ENCODE assay signal across 8 cellular contexts in the genomic region with DNA sequence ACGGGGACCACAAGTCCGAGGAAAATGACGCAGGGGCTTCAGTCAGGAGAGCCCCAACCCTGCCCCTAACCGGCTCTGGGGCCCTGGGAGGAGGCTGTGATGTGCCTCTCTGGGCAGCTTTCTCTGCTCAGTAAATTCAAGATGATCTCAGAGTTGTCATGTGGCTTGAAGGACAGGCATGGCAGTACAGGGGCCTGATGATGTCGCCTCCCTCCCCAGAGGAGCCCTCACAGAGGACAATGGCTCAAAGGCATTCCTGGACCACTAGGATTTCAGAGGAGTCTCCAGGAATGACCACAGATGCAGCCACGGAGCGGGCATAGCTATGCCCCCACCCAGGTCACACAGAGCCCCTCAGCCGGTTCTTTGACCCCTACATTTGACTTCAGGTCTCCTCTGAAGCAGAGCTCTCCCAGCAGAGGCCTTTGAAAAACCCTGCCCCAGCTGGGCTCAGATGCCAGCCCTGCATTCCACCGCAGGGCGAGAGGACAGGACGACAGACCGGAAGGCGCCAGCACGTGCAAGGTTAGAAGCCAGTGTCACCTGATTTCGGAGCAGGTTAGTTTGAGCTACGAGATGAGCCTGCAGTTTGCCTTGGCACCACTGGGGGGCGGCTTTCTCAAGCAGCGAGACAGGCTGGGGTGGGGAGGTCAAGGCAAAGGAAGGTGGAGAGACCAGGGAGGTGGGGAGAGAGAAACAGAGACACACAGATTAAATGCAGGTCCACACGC. TPM values are rescaled to one million over a fixed set of nuclear protein-coding genes. Genes with fewer than 3 reads are reported as not detected.
DNase-seq lines count a peak whose midpoint lies in the region; ATAC-seq and FAIRE-seq lines count a peak whose summit lies in the region.

No MANE protein-coding gene starts in this region.

- FAIRE-seq in small intestine (lab: Jason Lieb, UNC), result no peak

- peak overlapping the region; percentile 89 for H3K27ac Mint-ChIP-seq in T-helper 17 cell

- H3K4me1 ChIP-seq in small intestine (ENCODE audit: control insufficient read depth in 2 of 2, insufficient read depth in 1 of 2, low read depth in 1 of 2, low read length in 1 of 2), result peaks cover 2 to 4% of the 10 kb centered on the region in 2 donors

- no peaks in the 10 kb centered on the region for H3K27me3 Mint-ChIP-seq in T-helper 17 cell

- no peaks in the 10 kb centered on the region for H3K27me3 ChIP-seq in small intestine (ENCODE audit: control insufficient read depth in 2 of 2, insufficient read depth in 2 of 2, low read length in 2 of 2)

- H3K9me3 ChIP-seq in T-helper 17 cell (ENCODE audit: control insufficient read depth, low read length, poor library complexity, severe bottlenecking) (no peaks in the 10 kb centered on the region), small intestine (ENCODE audit: control insufficient read depth, low read depth) (no peaks in the 10 kb centered on the region)

- H3K4me3 Mint-ChIP-seq in T-helper 17 cell, result peak overlapping the region; percentile 21

- H3K36me3 ChIP-seq in small intestine (ENCODE audit: control insufficient read depth in 2 of 2, insufficient read depth in 2 of 2, low read length in 2 of 2), result peaks cover 2 to 3% of the 10 kb centered on the region in 2 donors

- peak overlapping the region in 1 of 2 donors; percentile 38 for H3K27ac ChIP-seq in small intestine (ENCODE audit: low read depth in 1 of 2, low read length in 1 of 2)

- ATAC-seq in T-helper 17 cell (peak; percentile 67), HG02884 (IDR thresholded peaks at IDR 0.05; ENCODE audit: unreplicated experiment) (no peak)

- peak in 2 of 3 experiments; percentile 6 to 11 for DNase-seq in NCI-H1417 (lab: John Stamatoyannopoulos, UW)
- no peak for DNase-seq in NCI-H1417 treated with DMSO at 0.1 percent for 48 hours (lab: John Stamatoyannopoulos, UW)
- peak; percentile 43 for DNase-seq in HPDE6-E6E7 (ENCODE audit: extremely low spot score)
- peak; percentile 45 to 57 (median 50) for DNase-seq in T-helper 17 cell
- DNase-seq in anterior cingulate cortex (lab: John Stamatoyannopoulos, UW), result peak in 49 of 58 donors; percentile 26 to 83 (median 61)
- DNase-seq in hypothalamus (lab: John Stamatoyannopoulos, UW), result peak in 41 of 51 donors; percentile 9 to 86 (median 57)
- peak; percentile 82 for DNase-seq in small intestine

- H3K4me1 Mint-ChIP-seq in T-helper 17 cell, result peaks cover 33% of the 10 kb centered on the region

- no peaks in the 10 kb centered on the region for H3K36me3 Mint-ChIP-seq in T-helper 17 cell (ENCODE audit: low read depth)

- H3K4me3 ChIP-seq in small intestine (ENCODE audit: low read depth in 1 of 2, low read length in 2 of 2), result no peak overlapping the region

- 40 to 52% (median 47%) methylated on average over 19 of the region's 19 CpGs for WGBS in small intestine, 3 donors

RNA-seq across cellular contexts. Expression of a gene that starts 39.2 kb away (rescaled TPM):
- total RNA-seq in T-helper 17 cell, result 100 to 1,000 TPM; 132 to 133 TPM
- 10 to 100 TPM in 2 of 3 donors, 1 to 10 TPM in 1; 6.7 to 40.7 (median 16.8) TPM for polyA plus RNA-seq in small intestine
